Comparison of ENCODE assay signal across 8 cellular contexts in the genomic region with DNA sequence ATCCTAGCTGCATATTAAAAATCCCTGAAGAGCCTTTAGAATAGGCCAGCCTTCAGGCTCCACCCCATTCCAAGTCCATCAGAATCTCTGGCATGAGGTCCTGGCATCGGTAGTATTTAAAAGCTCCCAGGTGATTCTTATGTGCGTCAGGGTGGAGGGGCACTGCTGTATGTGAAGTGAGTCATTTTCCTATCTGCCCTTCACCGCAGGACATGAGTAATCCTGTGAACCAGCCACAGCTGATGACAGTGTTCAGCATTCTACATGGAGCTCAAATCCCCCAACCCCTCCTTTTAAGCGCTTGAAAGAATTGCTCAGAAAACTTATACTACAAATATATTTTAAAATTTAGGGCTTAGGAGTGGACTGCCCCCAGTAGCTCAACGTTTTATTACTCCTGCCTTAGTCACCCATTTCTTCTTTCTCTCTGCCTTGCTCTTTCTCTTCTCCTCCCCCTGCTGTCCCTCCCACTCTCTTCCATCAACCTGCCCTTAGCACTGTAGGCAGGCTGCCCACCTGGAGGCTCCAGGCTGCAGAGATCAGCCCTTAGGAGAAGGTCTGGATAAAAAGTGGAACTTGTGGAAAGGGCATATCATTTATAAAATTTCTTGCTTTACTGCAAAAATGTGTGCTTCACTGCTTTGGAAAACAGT.
DNase-seq lines count a peak whose midpoint lies in the region; ATAC-seq, FAIRE-seq and TF ChIP-seq lines count a peak whose summit lies in the region.

No MANE protein-coding gene starts in this region.

- FAIRE-seq in A549 (lab: Jason Lieb, UNC), result peak; percentile 85

- H3K27me3 Mint-ChIP-seq in naive thymus-derived CD4-positive, alpha-beta T cell, result peaks cover 5 to 34% (median 17%) of the 10 kb centered on the region in 5 donors

- peaks cover 57% of the 10 kb centered on the region for H3K4me1 ChIP-seq in A549
- H3K4me1 ChIP-seq in naive thymus-derived CD4-positive, alpha-beta T cell (ENCODE audit: control insufficient read depth in 2 of 2, insufficient read depth in 2 of 2, low read length in 2 of 2), result no peaks in the 10 kb centered on the region

- H3K4me3 Mint-ChIP-seq in naive thymus-derived CD4-positive, alpha-beta T cell, result peak overlapping the region in 1 of 10 donors; percentile 48

- TF ChIP-seq RAD21 in A549 (conservative IDR thresholded peaks at IDR 0.05 in 1 of 2, IDR thresholded peaks at IDR 0.05 in 1 of 2), result peak; percentile 30 to 45; a peak in 4 of 5 replicates

- H3K9me3 ChIP-seq in A549, result no peaks in the 10 kb centered on the region
- no peaks in the 10 kb centered on the region for H3K9me3 ChIP-seq in naive thymus-derived CD4-positive, alpha-beta T cell (ENCODE audit: control insufficient read depth in 2 of 3, low read length in 3 of 3)

- H3K36me3 ChIP-seq in naive thymus-derived CD4-positive, alpha-beta T cell (ENCODE audit: control insufficient read depth in 2 of 3, insufficient read depth in 3 of 3, low read length in 3 of 3), result no peaks in the 10 kb centered on the region

- no peaks in the 10 kb centered on the region for H3K27me3 ChIP-seq in naive thymus-derived CD4-positive, alpha-beta T cell (ENCODE audit: control insufficient read depth in 2 of 2, insufficient read depth in 2 of 2, low read length in 2 of 2)

- peak overlapping the region; percentile 75 for H3K4me2 ChIP-seq in A549

- CTCF ChIA-PET in A549 (lab: Yijun Ruan, JAX), result interaction anchor here (0.6 to 3.4 kb wide), 14 partner anchors 19 to 799 kb away, joined by 3 to 12 read pairs (median 4); partner anchors contain the start of gene ZNF281
- CTCF ChIA-PET in naive thymus-derived CD4-positive, alpha-beta T cell (lab: Charles Lee), result interaction anchor here (1.1 kb wide), 1 partner anchor 799 kb away, joined by 3 read pairs; no protein-coding TSS in a partner anchor

- 2% methylated on average over 5 of the region's 5 CpGs for WGBS in A549 (ENCODE audit: missing lambda C conversion rate)

- peak; percentile 95 to 99 for ATAC-seq in A549
- peak; percentile 99 for ATAC-seq in GM18909 (IDR thresholded peaks at IDR 0.05; ENCODE audit: poor library complexity, unreplicated experiment)
- ATAC-seq in HG03045 (IDR thresholded peaks at IDR 0.05; ENCODE audit: unreplicated experiment), result peak; percentile 99
- ATAC-seq in naive thymus-derived CD4-positive, alpha-beta T cell, result peak; percentile 57

- no peak overlapping the region for H3K4me3 ChIP-seq in A549
- no peak overlapping the region for H3K4me3 ChIP-seq in naive thymus-derived CD4-positive, alpha-beta T cell (ENCODE audit: low read length)

- TF ChIP-seq CTCF in A549 (IDR thresholded peaks at IDR 0.05), result no peak

- peak overlapping the region; percentile 84 to 87 for H3K27ac ChIP-seq in A549
- no peak overlapping the region for H3K27ac ChIP-seq in naive thymus-derived CD4-positive, alpha-beta T cell (ENCODE audit: low read depth, low read length)

- POLR2A ChIA-PET in A549 (lab: Yijun Ruan, JAX), result interaction anchor here (0.6 to 1.5 kb wide), 7 partner anchors 73 to 455 kb away, joined by 3 to 5 read pairs (median 4); partner anchors contain the start of gene ZNF281
- POLR2A ChIA-PET in naive thymus-derived CD4-positive, alpha-beta T cell (lab: Charles Lee), result no interaction called here

- intact Hi-C loops in naive thymus-derived CD4-positive, alpha-beta T cell (cut with micrococcal nuclease), result loop anchor here in 1 of 2 donors (1.0 kb wide), 3 partner anchors 10 to 181 kb away; no protein-coding TSS in a partner anchor

- no peaks in the 10 kb centered on the region for H3K36me3 Mint-ChIP-seq in naive thymus-derived CD4-positive, alpha-beta T cell

- peaks cover 0 to 2% (median 0%) of the 10 kb centered on the region in 11 donors for H3K9me3 Mint-ChIP-seq in naive thymus-derived CD4-positive, alpha-beta T cell

- peak; percentile 81 to 82; a peak in 4 of 5 replicates for TF ChIP-seq EP300 in A549 (IDR thresholded peaks at IDR 0.05)

- DNase-seq in A549 (ENCODE audit: low read depth in 1 of 2, low spot score in 1 of 2) (peak; percentile 95 to 98), RKO (ENCODE audit: low spot score) (peak; percentile 96), amniotic epithelial cell (ENCODE audit: low read depth) (peak; percentile 95), NCI-H2081 (lab: John Stamatoyannopoulos, UW) (no peak), NCI-H82 (lab: John Stamatoyannopoulos, UW) (no peak)
- peak in 1 of 9 donors; percentile 60 for DNase-seq in naive thymus-derived CD4-positive, alpha-beta T cell

- H3K4me1 Mint-ChIP-seq in naive thymus-derived CD4-positive, alpha-beta T cell, result peaks cover 0 to 17% (median 0%) of the 10 kb centered on the region in 7 donors

- H3K27ac Mint-ChIP-seq in naive thymus-derived CD4-positive, alpha-beta T cell, result no peak overlapping the region

- no peak for TF ChIP-seq POLR2A in A549 (IDR thresholded peaks at IDR 0.05; ENCODE audit: low read length)

TF ChIP-seq in A549, 52 proteins besides CTCF, POLR2A, EP300 and RAD21:
- TF ChIP-seq ZFP36 (IDR thresholded peaks at IDR 0.05; ENCODE audit: borderline replicate concordance, partially characterized antibody), result no peak
- peak; percentile 95 for TF ChIP-seq JUNB (IDR thresholded peaks at IDR 0.05)
- TF ChIP-seq SMC3 (IDR thresholded peaks at IDR 0.05), result peak; percentile 51
- peak in 1 of 2 experiments; percentile 69; a peak in 2 of 4 replicates for TF ChIP-seq CEBPB (IDR thresholded peaks at IDR 0.05)
- TF ChIP-seq POLR2AphosphoS2 (conservative IDR thresholded peaks at IDR 0.05; ENCODE audit: low read length), result no peak
- TF ChIP-seq GATA3 (IDR thresholded peaks at IDR 0.05; ENCODE audit: borderline replicate concordance), result peak; percentile 91
- peak; percentile 85 for TF ChIP-seq MAX (IDR thresholded peaks at IDR 0.05)
- TF ChIP-seq FOSL2 (IDR thresholded peaks at IDR 0.05), result peak; percentile 97
- peak; percentile 98 for TF ChIP-seq FOSL2 (CRISPR knock-in tag; IDR thresholded peaks at IDR 0.05)
- TF ChIP-seq BCL3 (IDR thresholded peaks at IDR 0.05), result peak; percentile 71; the same call in 1 of the 3 replicates
- TF ChIP-seq, protein P1, sequence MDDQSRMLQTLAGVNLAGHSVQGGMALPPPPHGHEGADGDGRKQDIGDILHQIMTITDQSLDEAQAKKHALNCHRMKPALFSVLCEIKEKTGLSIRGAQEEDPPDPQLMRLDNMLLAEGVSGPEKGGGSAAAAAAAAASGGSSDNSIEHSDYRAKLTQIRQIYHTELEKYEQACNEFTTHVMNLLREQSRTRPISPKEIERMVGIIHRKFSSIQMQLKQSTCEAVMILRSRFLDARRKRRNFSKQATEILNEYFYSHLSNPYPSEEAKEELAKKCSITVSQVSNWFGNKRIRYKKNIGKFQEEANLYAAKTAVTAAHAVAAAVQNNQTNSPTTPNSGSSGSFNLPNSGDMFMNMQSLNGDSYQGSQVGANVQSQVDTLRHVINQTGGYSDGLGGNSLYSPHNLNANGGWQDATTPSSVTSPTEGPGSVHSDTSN (IDR thresholded peaks at IDR 0.05), result peak; percentile 84; the same call in 1 of the 2 replicates
- no peak for TF ChIP-seq HDAC2 (IDR thresholded peaks at IDR 0.05)
- TF ChIP-seq JUN (IDR thresholded peaks at IDR 0.05), result peak; percentile 66 to 88; a peak in 4 of 5 replicates

Comparison
In these comparisons a context has a peak if more than half of its experiments do, and no peak if none do; other contexts are left out.
1. DNase-seq: peak in A549 (2 of 2), RKO (single experiment) and amniotic epithelial cell (single experiment); none in NCI-H2081 (0 of 2) and NCI-H82 (single experiment).
2. Peak in every context shown above with its lines, with median percentiles within 50 percentile points of each other: ATAC-seq.